ENCODE assay signal across 8 cellular contexts in genomic region chr10:102632394-102633062, GRCh38. TPM values are rescaled to one million over a fixed set of nuclear protein-coding genes. Genes with fewer than 3 reads are reported as not detected.
A peak's percentile ranks its signal among the peaks of the same experiment; 100 is the strongest.
DNase-seq lines count a peak whose midpoint lies in the region; ATAC-seq and TF ChIP-seq lines count a peak whose summit lies in the region.

No MANE protein-coding gene starts in this region.

- peak overlapping the region; percentile 88 to 95 for H3K27ac ChIP-seq in ascending aorta
- H3K27ac ChIP-seq in left lung, result peak overlapping the region; percentile 79 to 92
- H3K27ac ChIP-seq in tibial artery, result peak overlapping the region; percentile 58 to 68

- H3K36me3 ChIP-seq in ascending aorta (peaks cover 0 to 6% of the 10 kb centered on the region in 2 donors), left lung (peaks cover 0 to 12% of the 10 kb centered on the region in 2 donors), tibial artery (peaks cover 0 to 19% (median 0%) of the 10 kb centered on the region in 3 donors)

- no peak for TF ChIP-seq CTCF in ascending aorta (IDR thresholded peaks at IDR 0.05)
- TF ChIP-seq CTCF in left lung (IDR thresholded peaks at IDR 0.05), result no peak
- TF ChIP-seq CTCF in tibial artery (IDR thresholded peaks at IDR 0.05), result no peak

- no peaks in the 10 kb centered on the region for H3K27me3 Mint-ChIP-seq in activated CD4-positive, alpha-beta T cell treated with anti-CD3 and anti-CD28 coated beads for 36 hours

- peak; percentile 46 for DNase-seq in activated CD4-positive, alpha-beta T cell treated with anti-CD3 and anti-CD28 coated beads for 36 hours
- DNase-seq in activated CD4-positive, alpha-beta T cell treated with anti-CD3 and anti-CD28 coated beads for 4 hours, result no peak
- DNase-seq in ascending aorta (ENCODE audit: low spot score in 2 of 2) (no peak), left lung (peak in 1 of 2 donors; percentile 37), tibial artery (no peak), mesenteric fat pad (ENCODE audit: low spot score) (no peak)
- DNase-seq in central memory CD4-positive, alpha-beta T cell, result no peak

- H3K27ac Mint-ChIP-seq in activated CD4-positive, alpha-beta T cell treated with anti-CD3 and anti-CD28 coated beads for 36 hours, result peak overlapping the region; percentile 86

- H3K9me3 ChIP-seq in ascending aorta, result no peaks in the 10 kb centered on the region
- H3K9me3 ChIP-seq in left lung, result no peaks in the 10 kb centered on the region
- H3K9me3 ChIP-seq in tibial artery, result no peaks in the 10 kb centered on the region

- no peaks in the 10 kb centered on the region for H3K36me3 Mint-ChIP-seq in activated CD4-positive, alpha-beta T cell treated with anti-CD3 and anti-CD28 coated beads for 36 hours (ENCODE audit: low read depth)

- peak; percentile 43 for ATAC-seq in activated CD4-positive, alpha-beta T cell treated with anti-CD3 and anti-CD28 coated beads for 36 hours
- ATAC-seq in left lung, result peak; percentile 6
- no peak for ATAC-seq in GM21619 (IDR thresholded peaks at IDR 0.05; ENCODE audit: unreplicated experiment)

- intact Hi-C loops in activated CD4-positive, alpha-beta T cell treated with anti-CD3 and anti-CD28 coated beads for 36 hours (cut with DNase I, micrococcal nuclease), result loop anchor here in 1 of 2 experiments (2.0 to 5.0 kb wide), 2 partner anchors 16 to 1045 kb away; no protein-coding TSS in a partner anchor
- intact Hi-C loops in ascending aorta (cut with DNase I), result no loop called here
- intact Hi-C loops in left lung (cut with DNase I), result no loop called here
- intact Hi-C loops in tibial artery (cut with DNase I; ENCODE audit: low total_unique reads), result no loop called here

- no peaks in the 10 kb centered on the region for H3K9me3 Mint-ChIP-seq in activated CD4-positive, alpha-beta T cell treated with anti-CD3 and anti-CD28 coated beads for 36 hours (ENCODE audit: low read depth)

- H3K27me3 ChIP-seq in ascending aorta (no peaks in the 10 kb centered on the region), left lung (no peaks in the 10 kb centered on the region), tibial artery (no peaks in the 10 kb centered on the region)

- POLR2A ChIA-PET in activated CD4-positive, alpha-beta T cell treated with anti-CD3 and anti-CD28 coated beads for 36 hours (lab: Charles Lee), result interaction anchor here (0.6 kb wide), 2 partner anchors 8 to 17 kb away, joined by 3 to 6 read pairs; no protein-coding TSS in a partner anchor

- peaks cover 53% of the 10 kb centered on the region for H3K4me1 Mint-ChIP-seq in activated CD4-positive, alpha-beta T cell treated with anti-CD3 and anti-CD28 coated beads for 36 hours

- H3K4me3 Mint-ChIP-seq in activated CD4-positive, alpha-beta T cell treated with anti-CD3 and anti-CD28 coated beads for 36 hours, result peak overlapping the region; percentile 25

- no peak overlapping the region for H3K4me3 ChIP-seq in ascending aorta
- no peak overlapping the region for H3K4me3 ChIP-seq in left lung
- no peak overlapping the region for H3K4me3 ChIP-seq in tibial artery

- H3K4me1 ChIP-seq in ascending aorta (peaks cover 28 to 55% of the 10 kb centered on the region in 2 donors), left lung (peaks cover 46 to 77% of the 10 kb centered on the region in 2 donors), tibial artery (peaks cover 8 to 63% (median 56%) of the 10 kb centered on the region in 4 donors)

- CTCF ChIA-PET in activated CD4-positive, alpha-beta T cell treated with anti-CD3 and anti-CD28 coated beads for 36 hours (lab: Charles Lee), result interaction anchor here (0.6 to 1.4 kb wide), 3 partner anchors 11 to 193 kb away, joined by 3 to 6 read pairs (median 3); no protein-coding TSS in a partner anchor

RNA-seq across cellular contexts. Expression of gene TRIM8, which starts 11.8 kb away (rescaled TPM):
- 10 to 100 TPM; 37.8 to 39.1 TPM for total RNA-seq in activated CD4-positive, alpha-beta T cell treated with anti-CD3 and anti-CD28 coated beads for 36 hours
- total RNA-seq in ascending aorta (216 TPM), left lung (100 to 1,000 TPM; 123 to 180 TPM), mesenteric fat pad (146 TPM)
